8 cellular contexts compared by ENCODE assay signal in genomic region chr11:27209562-27210005, GRCh38.
DNase-seq lines count a peak whose midpoint lies in the region; ATAC-seq and TF ChIP-seq lines count a peak whose summit lies in the region.

No MANE protein-coding gene starts in this region.

- H4K12ac ChIP-seq in trophoblast cell (ENCODE audit: low read depth, low read length) = no peak overlapping the region

- H2AK5ac ChIP-seq in trophoblast cell (ENCODE audit: low read length) = no peak overlapping the region

- CTCF ChIA-PET in T-cell (lab: Charles Lee) = no interaction called here

- no peak overlapping the region for H2BK120ac ChIP-seq in trophoblast cell (ENCODE audit: insufficient read depth, low read length, poor library complexity)

- H3K4ac ChIP-seq in trophoblast cell (ENCODE audit: low read depth, low read length) = no peak overlapping the region

- H3K4me3 Mint-ChIP-seq in chondrocyte (ENCODE audit: unreplicated experiment) = no peak overlapping the region
- no peak overlapping the region for H3K4me3 Mint-ChIP-seq in T-cell

- H3K27ac Mint-ChIP-seq in chondrocyte (ENCODE audit: unreplicated experiment) = peak overlapping the region; percentile 81
- H3K27ac Mint-ChIP-seq in T-cell = no peak overlapping the region

- no peak overlapping the region for H3K4me3 ChIP-seq in trophoblast cell (ENCODE audit: low read depth, low read length)

- H3K4me1 Mint-ChIP-seq in chondrocyte (ENCODE audit: low read depth) (peaks cover 78% of the 10 kb centered on the region), T-cell (no peaks in the 10 kb centered on the region)

- POLR2A ChIA-PET in T-cell (lab: Charles Lee) = no interaction called here

- peak; percentile 48 for ATAC-seq in GM21529 (IDR thresholded peaks at IDR 0.05; ENCODE audit: unreplicated experiment)
- no peak for ATAC-seq in T-cell (replicated peaks in 1 of 4)

- no peaks in the 10 kb centered on the region for H3K79me2 ChIP-seq in trophoblast cell (ENCODE audit: control insufficient read depth, insufficient read depth, low read length, poor library complexity)

- no peak overlapping the region for H3K23ac ChIP-seq in trophoblast cell (ENCODE audit: low read length)

- H3K27ac ChIP-seq in trophoblast cell (ENCODE audit: low read depth, low read length) = peak overlapping the region; percentile 68

- H3K9ac ChIP-seq in trophoblast cell (ENCODE audit: low read length) = no peak overlapping the region

- no peaks in the 10 kb centered on the region for H3K9me3 ChIP-seq in trophoblast cell (ENCODE audit: insufficient read depth, low read depth, low read length)

- H3K18ac ChIP-seq in trophoblast cell (ENCODE audit: low read length) = no peak overlapping the region

- H3K79me1 ChIP-seq in trophoblast cell (ENCODE audit: low read length) = peaks cover 13% of the 10 kb centered on the region

- peak overlapping the region; percentile 28 for H4K91ac ChIP-seq in trophoblast cell (ENCODE audit: low read depth, low read length)

- peaks cover 7% of the 10 kb centered on the region for H3K9me3 Mint-ChIP-seq in chondrocyte (ENCODE audit: low read depth)
- H3K9me3 Mint-ChIP-seq in T-cell = peaks cover 0 to 5% (median 0%) of the 10 kb centered on the region in 3 donors

- H3K27me3 Mint-ChIP-seq in chondrocyte (ENCODE audit: low read depth) = no peaks in the 10 kb centered on the region
- peaks cover under 1 to 19% of the 10 kb centered on the region in 2 donors for H3K27me3 Mint-ChIP-seq in T-cell

- H4K8ac ChIP-seq in trophoblast cell (ENCODE audit: low read depth, low read length) = no peak overlapping the region

- TF ChIP-seq CTCF in chondrocyte (IDR thresholded peaks at IDR 0.05) = no peak

- H3K36me3 Mint-ChIP-seq in chondrocyte (ENCODE audit: low read depth) (peaks cover 4% of the 10 kb centered on the region), T-cell (no peaks in the 10 kb centered on the region)

- peaks cover 2 to 10% of the 10 kb centered on the region in 2 experiments for H3K4me1 ChIP-seq in trophoblast cell (ENCODE audit: control insufficient read depth in 1 of 2, insufficient read depth in 2 of 2, low read length in 2 of 2)

- H3K14ac ChIP-seq in trophoblast cell (ENCODE audit: low read length) = no peak overlapping the region

- H2BK12ac ChIP-seq in trophoblast cell (ENCODE audit: low read length) = no peak overlapping the region

- H2BK5ac ChIP-seq in trophoblast cell (ENCODE audit: low read depth, low read length, poor library complexity) = peak overlapping the region; percentile 30

- in situ Hi-C loops in ACHN (cut with HindIII; ENCODE audit: low pct_ligation_motif_present, low pct_unique_long_range_greater_than_20kb, low sequenced_read_pairs) = no loop called here

- peak; percentile 78 for DNase-seq in ACHN
- DNase-seq in NCI-H1092 treated with DMSO at 0.1 percent for 48 hours (lab: John Stamatoyannopoulos, UW) = peak; percentile 58
- DNase-seq in chondrocyte (ENCODE audit: low spot score) = no peak
- peak; percentile 66 to 70 for DNase-seq in trophoblast cell
- no peak for DNase-seq in T-cell
- no peak for DNase-seq in germinal center (ENCODE audit: low spot score)
- no peak for DNase-seq in stimulated activated CD4-positive, alpha-beta T cell treated with anti-CD3 and anti-CD28 coated beads, Interleukin-15, amount 100 ng/mL, for 24 hours

- no peak overlapping the region for H3K4me2 ChIP-seq in trophoblast cell (ENCODE audit: low read length)

- no peak overlapping the region for H2AFZ ChIP-seq in trophoblast cell (ENCODE audit: insufficient read depth, low read length, poor library complexity)

- no peaks in the 10 kb centered on the region for H3K36me3 ChIP-seq in trophoblast cell (ENCODE audit: control insufficient read depth in 1 of 2, insufficient read depth in 2 of 2, low read length in 2 of 2)

- H3K27me3 ChIP-seq in trophoblast cell (ENCODE audit: insufficient read depth, low read length) = no peaks in the 10 kb centered on the region

Comparison
In these comparisons a context has a peak if more than half of its experiments do, and no peak if none do; other contexts are left out.
1. DNase-seq: peak in ACHN (single experiment), NCI-H1092 treated with DMSO at 0.1 percent for 48 hours (single experiment) and trophoblast cell (2 of 2); none in chondrocyte (single experiment), T-cell (0 of 34), germinal center (single experiment) and stimulated activated CD4-positive, alpha-beta T cell treated with anti-CD3 and anti-CD28 coated beads, Interleukin-15, amount 100 ng/mL, for 24 hours (single experiment).